In the genomic region with DNA sequence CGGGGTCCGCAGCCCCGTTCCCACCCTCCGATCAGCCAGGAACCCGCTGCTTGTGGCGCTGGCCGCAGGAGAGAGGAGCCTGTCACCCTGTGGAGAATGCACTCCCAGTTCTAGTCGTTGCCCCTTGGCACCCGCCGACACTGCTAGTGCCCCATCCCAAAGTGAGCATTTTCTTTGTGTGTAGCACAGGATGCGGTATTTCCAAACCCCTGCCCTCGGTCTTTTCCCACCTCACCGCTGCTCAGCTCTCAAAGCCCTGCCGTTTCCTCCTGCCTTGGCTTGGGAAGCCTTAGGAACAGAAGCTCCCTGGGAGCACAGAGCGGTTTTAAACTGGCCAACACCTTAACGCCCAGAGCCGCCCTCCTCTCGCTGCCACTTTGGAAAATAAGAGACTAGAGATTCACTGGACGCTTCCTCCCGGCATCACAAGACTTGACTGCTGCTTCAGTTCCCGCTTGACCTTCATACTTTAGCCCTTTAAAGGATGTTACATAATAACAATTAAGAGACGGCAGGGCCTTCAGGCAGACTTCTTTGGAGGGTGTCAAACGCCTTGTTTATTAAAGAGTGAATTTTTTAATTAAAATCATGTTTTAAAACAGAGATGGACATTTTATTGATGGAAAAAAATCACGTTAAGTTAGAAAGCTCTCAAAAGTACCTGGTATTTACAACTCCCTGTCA, we compare ENCODE assay signal across 8 cellular contexts. TPM values are rescaled to one million over a fixed set of nuclear protein-coding genes. Genes with fewer than 3 reads are reported as not detected.
DNase-seq lines count a peak whose midpoint lies in the region; TF ChIP-seq lines count a peak whose summit lies in the region.

No MANE protein-coding gene starts in this region.

- H3K4me3 ChIP-seq in GM23248 (peak overlapping the region; percentile 83), fibroblast of lung (replicated peaks in 1 of 4; ENCODE audit: control extremely low read depth in 1 of 4, insufficient read depth in 1 of 4, low read depth in 3 of 4, low read length in 4 of 4) (peak overlapping the region; percentile 50 to 85 (median 84)), muscle layer of duodenum (ENCODE audit: low read depth in 1 of 2, low read length in 2 of 2) (peak overlapping the region; percentile 91 to 94)

- no peaks in the 10 kb centered on the region for H3K9me2 ChIP-seq in GM23248 (ENCODE audit: insufficient read depth)

- peaks cover 12% of the 10 kb centered on the region for H3K27me3 Mint-ChIP-seq in type B pancreatic cell

- H3K9me3 Mint-ChIP-seq in type B pancreatic cell, result no peaks in the 10 kb centered on the region

- WGBS in GM23248 (ENCODE audit: low coverage in 1 of 2, low lambda C conversion rate in 2 of 2, missing lambda C conversion rate in 2 of 2), 2 experiments, result 2 to 3% methylated on average over 24 of the region's 24 CpGs

- peak overlapping the region; percentile 77 for H3K27ac ChIP-seq in GM23248
- peak overlapping the region; percentile 75 for H3K27ac ChIP-seq in fibroblast of lung (ENCODE audit: insufficient read depth, low read length)
- H3K27ac ChIP-seq in muscle layer of duodenum (ENCODE audit: low read length), result peak overlapping the region; percentile 92

- peaks cover 6% of the 10 kb centered on the region; the same call in 1 of the 2 replicates for H3F3A ChIP-seq in GM23248 (ENCODE audit: insufficient read depth)

- H3K9ac ChIP-seq in GM23248 (peak overlapping the region; percentile 83), fibroblast of lung (ENCODE audit: insufficient read depth, low read length) (peak overlapping the region; percentile 88)

- H2AFZ ChIP-seq in GM23248 (peak overlapping the region; percentile 94), fibroblast of lung (ENCODE audit: low read length) (peak overlapping the region; percentile 88)

- no peaks in the 10 kb centered on the region; the same call in 1 of the 2 replicates for H3K36me3 ChIP-seq in GM23248 (ENCODE audit: low read depth)
- H3K36me3 ChIP-seq in fibroblast of lung (ENCODE audit: control insufficient read depth, insufficient read depth, low read length), result peaks cover 3% of the 10 kb centered on the region
- peaks cover 0 to 20% of the 10 kb centered on the region in 2 donors for H3K36me3 ChIP-seq in muscle layer of duodenum (ENCODE audit: control insufficient read depth in 1 of 2, insufficient read depth in 2 of 2, low read length in 2 of 2)

- intact Hi-C loops in posterior vena cava (cut with DNase I), result loop anchor here in 1 of 2 donors (10.0 kb wide), 1 partner anchor 1817 kb away; no protein-coding TSS in a partner anchor

- DNase-seq in COLO829 (ENCODE audit: low spot score) (peak; percentile 75), GM23248 (peak; percentile 66), NCI-H146 (lab: John Stamatoyannopoulos, UW) (peak; percentile 37), fibroblast of lung (ENCODE audit: low read depth in 2 of 2) (peak; percentile 51 to 56), type B pancreatic cell (ENCODE audit: extremely low spot score, unreplicated experiment) (no peak), posterior vena cava (ENCODE audit: low spot score) (no peak)
- peak; percentile 59 to 65 for DNase-seq in activated T-cell treated with anti-CD3 and anti-CD28 coated beads, Interleukin-2, amount 50 U/mL, for 48 hours

- no peaks in the 10 kb centered on the region for H3K9me3 ChIP-seq in GM23248 (ENCODE audit: low read depth)
- no peaks in the 10 kb centered on the region for H3K9me3 ChIP-seq in fibroblast of lung (ENCODE audit: control insufficient read depth, insufficient read depth, low read depth, low read length)
- H3K9me3 ChIP-seq in muscle layer of duodenum (ENCODE audit: control insufficient read depth in 1 of 2, low read length in 2 of 2), result no peaks in the 10 kb centered on the region

- TF ChIP-seq CTCF in fibroblast of lung (conservative IDR thresholded peaks at IDR 0.05 in 1 of 2, IDR thresholded peaks at IDR 0.05 in 1 of 2; ENCODE audit: low read depth in 1 of 2, low read length in 2 of 2) (no peak), type B pancreatic cell (conservative IDR thresholded peaks at IDR 0.05) (no peak)

- H3K36me3 Mint-ChIP-seq in type B pancreatic cell, result peaks cover 4% of the 10 kb centered on the region

- H3K79me2 ChIP-seq in GM23248 (ENCODE audit: insufficient read depth), result peaks cover 19% of the 10 kb centered on the region
- H3K79me2 ChIP-seq in fibroblast of lung (ENCODE audit: control insufficient read depth, insufficient read depth, low read length), result peaks cover 1% of the 10 kb centered on the region

- in situ Hi-C loops in GM23248 (cut with MboI), result no loop called here

- H3K27me3 ChIP-seq in GM23248 (replicated peaks; ENCODE audit: insufficient read depth), result no peaks in the 10 kb centered on the region
- H3K27me3 ChIP-seq in fibroblast of lung (ENCODE audit: control insufficient read depth, insufficient read depth, low read length), result no peaks in the 10 kb centered on the region
- no peaks in the 10 kb centered on the region for H3K27me3 ChIP-seq in muscle layer of duodenum (ENCODE audit: low read depth, low read length)

- no peaks in the 10 kb centered on the region for H4K20me1 ChIP-seq in GM23248 (ENCODE audit: insufficient read depth)
- H4K20me1 ChIP-seq in fibroblast of lung (ENCODE audit: control insufficient read depth, extremely low read depth, insufficient read depth, low read length), result no peaks in the 10 kb centered on the region

- H3K4me1 ChIP-seq in GM23248 (ENCODE audit: insufficient read depth) (peaks cover 5% of the 10 kb centered on the region), fibroblast of lung (ENCODE audit: control insufficient read depth, extremely low read depth, insufficient read depth, low read length) (no peaks in the 10 kb centered on the region), muscle layer of duodenum (ENCODE audit: control insufficient read depth in 1 of 2, insufficient read depth in 2 of 2, low read length in 2 of 2) (peaks cover 7 to 29% of the 10 kb centered on the region in 2 donors)

- H3K4me1 Mint-ChIP-seq in type B pancreatic cell (ENCODE audit: unreplicated experiment), result peaks cover 16% of the 10 kb centered on the region

- H3K4me2 ChIP-seq in GM23248 (ENCODE audit: unreplicated experiment), result peak overlapping the region; percentile 93
- peak overlapping the region; percentile 85 for H3K4me2 ChIP-seq in fibroblast of lung (ENCODE audit: extremely low read depth, insufficient read depth, low read length)

- H3K4me3 Mint-ChIP-seq in type B pancreatic cell, result peak overlapping the region; percentile 92

- H3K27ac Mint-ChIP-seq in type B pancreatic cell, result peak overlapping the region; percentile 83

RNA-seq across cellular contexts. Expression of gene CYP4V2, which starts 0.8 kb away (rescaled TPM):
- total RNA-seq in GM23248 (2014; rRNA removed; shearing (Covaris generic)), result 15.9 and 16.3 TPM in 2 replicates
- polyA plus RNA-seq in GM23248 (2016; fragmentation: Nextera tagmentation; extraction: Ambion mirVana), result 10.5 and 11.0 TPM in 2 replicates
- 27.2 and 37.8 TPM in 2 replicates for total RNA-seq in fibroblast of lung
- polyA plus RNA-seq in fibroblast of lung, result 8.2 and 17.2 TPM in 2 replicates
- 4.5 and 9.0 TPM in 2 replicates for polyA plus RNA-seq in fibroblast of lung (2012)
- 0.86 and 1.7 TPM in 2 replicates for polyA minus RNA-seq in fibroblast of lung (ENCODE audit: low replicate concordance)
- total RNA-seq in type B pancreatic cell (ENCODE audit: low replicate concordance), result 8.2 and 9.0 TPM in 2 replicates
- total RNA-seq in posterior vena cava, result 10 to 100 TPM; 23.0 to 27.0 TPM

RNA-seq across cellular contexts. Expression of gene KLKB1, which starts 35.1 kb away (rescaled TPM):
- not detected in 2 replicates for total RNA-seq in GM23248 (2014; rRNA removed; shearing (Covaris generic))
- polyA plus RNA-seq in GM23248 (2016; fragmentation: Nextera tagmentation; extraction: Ambion mirVana) (not detected in 2 replicates), fibroblast of lung (0.06 TPM in 2 replicates)
- total RNA-seq in fibroblast of lung (0.17 and 0.26 TPM in 2 replicates), type B pancreatic cell (ENCODE audit: low replicate concordance) (0.24 and 0.67 TPM in 2 replicates), posterior vena cava (under 1 TPM; 0.57 to 0.83 TPM)
- polyA plus RNA-seq in fibroblast of lung (2012), result not detected in 2 replicates
- polyA minus RNA-seq in fibroblast of lung (ENCODE audit: low replicate concordance), result not detected in 2 replicates

Comparison
In these comparisons a context has a peak if more than half of its experiments do, and no peak if none do; other contexts are left out.
1. DNase-seq: peak in COLO829 (single experiment), GM23248 (single experiment), NCI-H146 (single experiment), activated T-cell treated with anti-CD3 and anti-CD28 coated beads, Interleukin-2, amount 50 U/mL, for 48 hours (2 of 2) and fibroblast of lung (2 of 2); none in type B pancreatic cell (single experiment) and posterior vena cava (single experiment).
2. Peak in every context shown above with its lines, with median percentiles within 50 percentile points of each other: H3K27ac ChIP-seq and H3K4me3 ChIP-seq.